ENCODE assay signal across 8 cellular contexts in genomic region chr1:27365372-27366112, GRCh38. TPM values are rescaled to one million over a fixed set of nuclear protein-coding genes. Genes with fewer than 3 reads are reported as not detected.
DNase-seq lines count a peak whose midpoint lies in the region; ATAC-seq and TF ChIP-seq lines count a peak whose summit lies in the region.

No MANE protein-coding gene starts in this region.

- H3K36me3 Mint-ChIP-seq in natural killer cell treated with Interleukin-12 subunit alpha and Interleukin-12 subunit beta and Interleukin-15 and Interleukin-18, amount 100 ng/mL, for 72 hours: no peaks in the 10 kb centered on the region

- H3K4me2 ChIP-seq in KMS-11: peak overlapping the region; percentile 78

- H3K36me3 ChIP-seq in KMS-11 (ENCODE audit: insufficient read depth): no peaks in the 10 kb centered on the region

- H3K27ac ChIP-seq in KMS-11: no peak overlapping the region

- H3K27ac Mint-ChIP-seq in natural killer cell treated with Interleukin-12 subunit alpha and Interleukin-12 subunit beta and Interleukin-15 and Interleukin-18, amount 100 ng/mL, for 72 hours: peak overlapping the region; percentile 77 to 81

- peak overlapping the region; percentile 100 for H2AFZ ChIP-seq in KMS-11 (ENCODE audit: low read depth)

- peaks cover 23 to 26% of the 10 kb centered on the region in 2 donors for H3K4me1 Mint-ChIP-seq in natural killer cell treated with Interleukin-12 subunit alpha and Interleukin-12 subunit beta and Interleukin-15 and Interleukin-18, amount 100 ng/mL, for 72 hours (ENCODE audit: low read depth in 2 of 2)

- peaks cover 17% of the 10 kb centered on the region for H3K4me1 ChIP-seq in KMS-11 (ENCODE audit: low read depth, poor library complexity, severe bottlenecking)

- peak overlapping the region; percentile 22 for H3K4me3 ChIP-seq in KMS-11 (IDR thresholded peaks at IDR 0.05; ENCODE audit: insufficient read depth, low read depth, low read length)
- peak overlapping the region; percentile 78 for H3K4me3 ChIP-seq in fibroblast of pulmonary artery (replicated peaks; ENCODE audit: low read depth, low read length)

- H3K4me3 Mint-ChIP-seq in natural killer cell treated with Interleukin-12 subunit alpha and Interleukin-12 subunit beta and Interleukin-15 and Interleukin-18, amount 100 ng/mL, for 72 hours: peak overlapping the region; percentile 90

- no peaks in the 10 kb centered on the region for H3K9me3 Mint-ChIP-seq in natural killer cell treated with Interleukin-12 subunit alpha and Interleukin-12 subunit beta and Interleukin-15 and Interleukin-18, amount 100 ng/mL, for 72 hours

- DNase-seq in 8988T: peak; percentile 85
- DNase-seq in RPMI7951 (ENCODE audit: low read depth): peak; percentile 88
- DNase-seq in activated T-helper 9 cell treated with anti-CD3 and anti-CD28 coated beads, Interleukin-2, amount 50 U/mL, for 16 hours (ENCODE audit: low read depth): peak; percentile 64
- peak; percentile 92 for DNase-seq in fibroblast of pulmonary artery (ENCODE audit: low read depth)
- peak; percentile 84 for DNase-seq in natural killer cell treated with Interleukin-12 subunit alpha and Interleukin-12 subunit beta and Interleukin-15 and Interleukin-18, amount 100 ng/mL, for 72 hours (ENCODE audit: low spot score)
- DNase-seq in stimulated activated naive CD8-positive, alpha-beta T cell treated with anti-CD3 and anti-CD28 coated beads, Interleukin-15, Interleukin-2, amounts not matched to agents 100 U/mL and 50 U/mL, for 24 hours: peak; percentile 84

- H3K27me3 Mint-ChIP-seq in natural killer cell treated with Interleukin-12 subunit alpha and Interleukin-12 subunit beta and Interleukin-15 and Interleukin-18, amount 100 ng/mL, for 72 hours: no peaks in the 10 kb centered on the region

- TF ChIP-seq CTCF in KMS-11 (conservative IDR thresholded peaks at IDR 0.05; ENCODE audit: low read depth, low read length) (no peak), fibroblast of pulmonary artery (IDR thresholded peaks at IDR 0.05; ENCODE audit: low read length, missing control alignments) (no peak)

- H3K9ac ChIP-seq in KMS-11: peak overlapping the region; percentile 35; the same call in 1 of the 2 replicates

- no peaks in the 10 kb centered on the region for H3K27me3 ChIP-seq in KMS-11 (ENCODE audit: insufficient read depth, low read depth)

- peak; percentile 36 for ATAC-seq in GM18907 (IDR thresholded peaks at IDR 0.05; ENCODE audit: unreplicated experiment)
- peak; percentile 77 to 85 for ATAC-seq in natural killer cell treated with Interleukin-12 subunit alpha and Interleukin-12 subunit beta and Interleukin-15 and Interleukin-18, amount 100 ng/mL, for 72 hours
- peak; percentile 66 for ATAC-seq in stimulated activated naive CD8-positive, alpha-beta T cell treated with anti-CD3 and anti-CD28 coated beads, Interleukin-15, Interleukin-2, amounts not matched to agents 100 U/mL and 50 U/mL, for 24 hours

- H3K79me2 ChIP-seq in KMS-11 (ENCODE audit: insufficient read depth, low read depth): no peaks in the 10 kb centered on the region

- no peaks in the 10 kb centered on the region for H4K20me1 ChIP-seq in KMS-11 (ENCODE audit: insufficient read depth)

RNA-seq across cellular contexts. Expression of gene MAP3K6, which starts 1.2 kb away (rescaled TPM):
- total RNA-seq in RPMI7951 (2014; rRNA removed; shearing (Covaris generic)): 14.5 and 20.6 TPM in 2 replicates
- 1 to 10 TPM; 8.5 TPM for total RNA-seq in natural killer cell treated with Interleukin-12 subunit alpha and Interleukin-12 subunit beta and Interleukin-15 and Interleukin-18, amount 100 ng/mL, for 72 hours

RNA-seq across cellular contexts. Expression of gene FCN3, which starts 9.1 kb away (rescaled TPM):
- not detected in 2 replicates for total RNA-seq in RPMI7951 (2014; rRNA removed; shearing (Covaris generic))
- not detected for total RNA-seq in natural killer cell treated with Interleukin-12 subunit alpha and Interleukin-12 subunit beta and Interleukin-15 and Interleukin-18, amount 100 ng/mL, for 72 hours

RNA-seq across cellular contexts. Expression of gene CD164L2, which starts 17.6 kb away (rescaled TPM):
- not detected in 2 replicates for total RNA-seq in RPMI7951 (2014; rRNA removed; shearing (Covaris generic))
- total RNA-seq in natural killer cell treated with Interleukin-12 subunit alpha and Interleukin-12 subunit beta and Interleukin-15 and Interleukin-18, amount 100 ng/mL, for 72 hours: not detected

RNA-seq across cellular contexts. Expression of gene SYTL1, which starts 23.7 kb away (rescaled TPM):
- total RNA-seq in RPMI7951 (2014; rRNA removed; shearing (Covaris generic)): 0.12 TPM in 1 of 2 replicates, not detected in the other
- total RNA-seq in natural killer cell treated with Interleukin-12 subunit alpha and Interleukin-12 subunit beta and Interleukin-15 and Interleukin-18, amount 100 ng/mL, for 72 hours: 10 to 100 TPM; 24.2 to 39.5 TPM

RNA-seq across cellular contexts. Expression of gene GPR3, which starts 26.9 kb away (rescaled TPM):
- total RNA-seq in RPMI7951 (2014; rRNA removed; shearing (Covaris generic)): 4.5 and 6.4 TPM in 2 replicates
- 1 to 10 TPM in 1 of 2 donors, under 1 TPM in 1; 0.64 to 1.1 TPM for total RNA-seq in natural killer cell treated with Interleukin-12 subunit alpha and Interleukin-12 subunit beta and Interleukin-15 and Interleukin-18, amount 100 ng/mL, for 72 hours
